8 cellular contexts compared by ENCODE assay signal in the genomic region with DNA sequence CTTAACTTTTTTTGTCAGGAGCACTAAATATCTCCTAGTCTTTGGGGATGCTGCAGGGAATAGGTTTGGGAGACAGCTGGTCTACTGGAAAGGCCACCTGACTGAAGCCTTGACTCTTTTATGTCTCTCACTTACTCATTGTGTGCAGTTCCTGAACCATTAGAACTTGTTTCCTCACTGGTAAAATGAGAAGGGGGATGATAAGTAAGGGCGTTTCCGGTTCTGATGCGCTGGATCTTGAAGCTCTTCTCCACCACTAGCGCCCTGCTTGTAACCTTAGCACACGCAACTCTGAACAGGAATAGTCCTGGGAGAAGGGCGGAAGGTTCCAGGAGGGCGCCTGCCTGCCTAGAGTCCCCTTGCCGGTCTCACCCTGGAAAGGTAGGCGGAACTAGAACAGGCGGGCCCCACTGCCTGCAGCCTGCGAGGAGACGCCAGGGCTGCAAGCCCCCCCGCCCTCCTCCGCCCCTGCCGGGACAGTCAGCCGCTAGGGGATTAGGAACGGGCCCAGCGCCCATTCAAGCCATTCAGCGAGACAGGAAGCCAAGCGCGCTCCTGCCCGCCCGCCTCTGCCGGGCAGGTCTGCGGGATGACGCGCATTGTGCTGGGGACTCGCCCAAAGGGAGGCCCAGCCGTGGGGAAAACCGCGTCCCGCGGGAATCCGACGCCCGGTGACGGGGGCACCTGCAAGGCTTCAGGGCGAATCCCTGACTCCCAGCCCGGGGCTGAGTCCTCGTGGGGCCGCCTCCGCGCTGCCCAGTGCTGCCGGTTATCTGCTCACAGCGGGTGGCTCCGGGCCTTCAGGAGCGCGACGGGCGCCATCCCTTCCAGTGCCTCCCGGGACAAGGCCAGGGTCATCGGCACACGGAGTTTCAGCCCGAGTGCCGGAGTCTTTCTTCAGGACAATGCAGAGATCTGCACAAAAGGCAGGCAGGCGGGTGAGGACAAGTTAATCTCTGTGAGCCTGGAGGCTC. TPM values are rescaled to one million over a fixed set of nuclear protein-coding genes. Genes with fewer than 3 reads are reported as not detected.
DNase-seq lines count a peak whose midpoint lies in the region; ATAC-seq and TF ChIP-seq lines count a peak whose summit lies in the region.

No MANE protein-coding gene starts in this region.

- DNase-seq in DMS153 treated with DMSO at 0.1 percent for 48 hours (lab: John Stamatoyannopoulos, UW; ENCODE audit: unreplicated experiment) = peak; percentile 52
- no peak for DNase-seq in Karpas-422
- peak; percentile 69 for DNase-seq in activated CD8-positive, alpha-beta memory T cell treated with anti-CD3 and anti-CD28 coated beads, Interleukin-2, amount 50 U/mL, for 48 hours
- peak; percentile 44 to 68 for DNase-seq in fibroblast of lung (ENCODE audit: low read depth in 2 of 2)
- peak in 8 of 9 donors; percentile 9 to 42 (median 18) for DNase-seq in naive thymus-derived CD4-positive, alpha-beta T cell
- no peak for DNase-seq in NCI-H2227 treated with DMSO at 0.1 percent for 48 hours (lab: John Stamatoyannopoulos, UW)

- H3K4me3 ChIP-seq in Karpas-422 (ENCODE audit: low read length) = no peak overlapping the region
- peak overlapping the region in 3 of 4 experiments; percentile 21 to 46 (median 43) for H3K4me3 ChIP-seq in fibroblast of lung (replicated peaks in 1 of 4; ENCODE audit: control extremely low read depth in 1 of 4, insufficient read depth in 1 of 4, low read depth in 3 of 4, low read length in 4 of 4)
- H3K4me3 ChIP-seq in naive thymus-derived CD4-positive, alpha-beta T cell (ENCODE audit: low read length) = peak overlapping the region; percentile 29
- peak overlapping the region; percentile 8 for H3K4me3 ChIP-seq in thymus (ENCODE audit: low read length)

- H4K20me1 ChIP-seq in Karpas-422 (ENCODE audit: insufficient read depth, low read depth, low read length) (no peaks in the 10 kb centered on the region), fibroblast of lung (ENCODE audit: control insufficient read depth, extremely low read depth, insufficient read depth, low read length) (peaks cover 1% of the 10 kb centered on the region)

- H3K4me1 Mint-ChIP-seq in naive thymus-derived CD4-positive, alpha-beta T cell = peaks cover 3 to 12% (median 7%) of the 10 kb centered on the region in 7 donors

- H3K4me1 ChIP-seq in Karpas-422 (ENCODE audit: low read length) = no peaks in the 10 kb centered on the region
- H3K4me1 ChIP-seq in fibroblast of lung (ENCODE audit: control insufficient read depth, extremely low read depth, insufficient read depth, low read length) = peaks cover 2% of the 10 kb centered on the region
- H3K4me1 ChIP-seq in naive thymus-derived CD4-positive, alpha-beta T cell (ENCODE audit: control insufficient read depth in 2 of 2, insufficient read depth in 2 of 2, low read length in 2 of 2) = peaks cover 0 to 8% of the 10 kb centered on the region in 2 donors
- H3K4me1 ChIP-seq in thymus (ENCODE audit: control insufficient read depth, insufficient read depth, low read length) = no peaks in the 10 kb centered on the region

- H3K36me3 Mint-ChIP-seq in naive thymus-derived CD4-positive, alpha-beta T cell = peaks cover 0 to 7% (median 5%) of the 10 kb centered on the region in 5 donors

- H3K4me2 ChIP-seq in Karpas-422 (ENCODE audit: low read depth, low read length, poor library complexity, severe bottlenecking) (peak overlapping the region; percentile 44), fibroblast of lung (ENCODE audit: extremely low read depth, insufficient read depth, low read length) (peak overlapping the region; percentile 59)

- peak overlapping the region; percentile 28 to 77 (median 65) for H3K4me3 Mint-ChIP-seq in naive thymus-derived CD4-positive, alpha-beta T cell

- WGBS in thymus = 7% methylated on average over 56 of the region's 56 CpGs

- H3K9me3 ChIP-seq in Karpas-422 (ENCODE audit: low read length) = no peaks in the 10 kb centered on the region
- H3K9me3 ChIP-seq in fibroblast of lung (ENCODE audit: control insufficient read depth, insufficient read depth, low read depth, low read length) = no peaks in the 10 kb centered on the region
- peaks cover 0 to 7% (median 0%) of the 10 kb centered on the region in 3 experiments for H3K9me3 ChIP-seq in naive thymus-derived CD4-positive, alpha-beta T cell (ENCODE audit: control insufficient read depth in 2 of 3, low read length in 3 of 3)
- H3K9me3 ChIP-seq in thymus (ENCODE audit: control insufficient read depth) = no peaks in the 10 kb centered on the region

- no peaks in the 10 kb centered on the region for H3K9me2 ChIP-seq in Karpas-422 (replicated peaks; ENCODE audit: insufficient read depth, low read length)

- H3K79me2 ChIP-seq in Karpas-422 (ENCODE audit: low read length) (no peaks in the 10 kb centered on the region), fibroblast of lung (ENCODE audit: control insufficient read depth, insufficient read depth, low read length) (no peaks in the 10 kb centered on the region)

- CTCF ChIA-PET in naive thymus-derived CD4-positive, alpha-beta T cell (lab: Charles Lee) = interaction anchor here (0.6 kb wide), 1 partner anchor 9 kb away, joined by 3 read pairs; no protein-coding TSS in a partner anchor

- peak; percentile 41 for ATAC-seq in naive thymus-derived CD4-positive, alpha-beta T cell
- no peak for ATAC-seq in GM18870 (IDR thresholded peaks at IDR 0.05; ENCODE audit: unreplicated experiment)

- intact Hi-C loops in naive thymus-derived CD4-positive, alpha-beta T cell (cut with micrococcal nuclease) = no loop called here

- H2AFZ ChIP-seq in Karpas-422 (ENCODE audit: low read length) (no peak overlapping the region), fibroblast of lung (ENCODE audit: low read length) (peak overlapping the region; percentile 39)

- H3K36me3 ChIP-seq in Karpas-422 (ENCODE audit: insufficient read depth, low read length) = no peaks in the 10 kb centered on the region
- no peaks in the 10 kb centered on the region for H3K36me3 ChIP-seq in fibroblast of lung (ENCODE audit: control insufficient read depth, insufficient read depth, low read length)
- no peaks in the 10 kb centered on the region for H3K36me3 ChIP-seq in naive thymus-derived CD4-positive, alpha-beta T cell (ENCODE audit: control insufficient read depth in 2 of 3, insufficient read depth in 3 of 3, low read length in 3 of 3)
- no peaks in the 10 kb centered on the region for H3K36me3 ChIP-seq in thymus (ENCODE audit: control insufficient read depth, insufficient read depth)

- POLR2A ChIA-PET in naive thymus-derived CD4-positive, alpha-beta T cell (lab: Charles Lee) = no interaction called here

- no peak for TF ChIP-seq CTCF in fibroblast of lung (conservative IDR thresholded peaks at IDR 0.05 in 1 of 2, IDR thresholded peaks at IDR 0.05 in 1 of 2; ENCODE audit: low read depth in 1 of 2, low read length in 2 of 2)

- H3K27ac ChIP-seq in Karpas-422 (ENCODE audit: low read length) (no peak overlapping the region), fibroblast of lung (ENCODE audit: insufficient read depth, low read length) (no peak overlapping the region), thymus (ENCODE audit: low read depth) (peak overlapping the region; percentile 62)
- no peak overlapping the region for H3K27ac ChIP-seq in naive thymus-derived CD4-positive, alpha-beta T cell (ENCODE audit: low read depth, low read length)

- no peaks in the 10 kb centered on the region for H3K27me3 ChIP-seq in Karpas-422 (ENCODE audit: low read length)
- H3K27me3 ChIP-seq in fibroblast of lung (ENCODE audit: control insufficient read depth, insufficient read depth, low read length) = peaks cover 19% of the 10 kb centered on the region
- H3K27me3 ChIP-seq in naive thymus-derived CD4-positive, alpha-beta T cell (ENCODE audit: control insufficient read depth in 2 of 2, insufficient read depth in 2 of 2, low read length in 2 of 2) = peaks cover 0 to 12% of the 10 kb centered on the region in 2 donors
- H3K27me3 ChIP-seq in thymus (ENCODE audit: control insufficient read depth, insufficient read depth) = peaks cover 7% of the 10 kb centered on the region

- H3K9me3 Mint-ChIP-seq in naive thymus-derived CD4-positive, alpha-beta T cell = peaks cover 0 to 23% (median 9%) of the 10 kb centered on the region in 11 donors

- no peak overlapping the region for H3K9ac ChIP-seq in Karpas-422 (ENCODE audit: low read length)
- H3K9ac ChIP-seq in fibroblast of lung (ENCODE audit: insufficient read depth, low read length) = no peak overlapping the region

- H3K27me3 Mint-ChIP-seq in naive thymus-derived CD4-positive, alpha-beta T cell = peaks cover 68 to 73% (median 69%) of the 10 kb centered on the region in 5 donors

- H3K27ac Mint-ChIP-seq in naive thymus-derived CD4-positive, alpha-beta T cell = no peak overlapping the region

RNA-seq across cellular contexts. Expression of gene XPA, which starts 44.0 kb away (rescaled TPM):
- 22.2 and 28.8 TPM in 2 replicates for total RNA-seq in Karpas-422 (2014; rRNA removed; shearing (Covaris generic); ENCODE audit: low replicate concordance)
- 6.4 and 9.7 TPM in 2 replicates for total RNA-seq in fibroblast of lung
- polyA plus RNA-seq in fibroblast of lung = 4.2 and 6.1 TPM in 2 replicates
- 10.4 and 14.5 TPM in 2 replicates for polyA plus RNA-seq in fibroblast of lung (2012)
- polyA minus RNA-seq in fibroblast of lung (ENCODE audit: low replicate concordance) = not detected in 2 replicates
- 10 to 100 TPM; 16.7 to 30.3 (median 23.2) TPM for total RNA-seq in naive thymus-derived CD4-positive, alpha-beta T cell
- 10 to 100 TPM; 32.4 to 38.9 TPM for polyA plus RNA-seq in naive thymus-derived CD4-positive, alpha-beta T cell
- 27.3 TPM for polyA plus RNA-seq in thymus

Comparison
In these comparisons a context has a peak if more than half of its experiments do, and no peak if none do; other contexts are left out.
1. DNase-seq: peak in DMS153 treated with DMSO at 0.1 percent for 48 hours (single experiment), activated CD8-positive, alpha-beta memory T cell treated with anti-CD3 and anti-CD28 coated beads, Interleukin-2, amount 50 U/mL, for 48 hours (single experiment), fibroblast of lung (2 of 2) and naive thymus-derived CD4-positive, alpha-beta T cell (8 of 9); none in Karpas-422 (single experiment) and NCI-H2227 treated with DMSO at 0.1 percent for 48 hours (single experiment).